In the genomic region with DNA sequence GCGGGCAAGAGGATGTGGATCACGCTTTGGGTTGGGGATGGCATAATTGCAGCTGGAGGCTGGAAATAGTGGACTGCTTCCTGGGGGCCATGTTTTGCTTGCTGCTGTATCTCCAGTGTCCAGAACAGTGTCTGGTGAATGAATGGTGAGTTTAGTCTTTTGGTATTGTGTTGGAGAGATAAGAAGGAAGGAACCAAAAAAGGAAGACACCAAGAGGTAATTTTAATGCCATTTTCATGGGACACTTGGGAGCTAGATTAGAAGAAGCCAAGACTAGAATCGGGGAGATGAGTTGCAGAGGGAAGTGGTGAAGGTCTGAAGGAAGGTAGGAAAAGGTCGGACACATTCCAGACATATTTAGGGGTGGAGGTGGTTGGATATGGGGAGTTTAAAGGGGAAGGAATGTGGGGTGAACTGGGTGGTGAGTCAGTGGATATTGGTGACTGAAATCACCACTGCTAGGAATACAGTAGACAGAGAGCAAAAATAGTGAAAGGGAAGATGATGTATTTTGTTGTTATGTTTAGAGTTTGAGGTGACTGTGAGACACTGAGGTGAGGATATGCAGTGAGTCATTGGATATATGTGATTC, we compare ENCODE assay signal across 12 cellular contexts.
DNase-seq lines count a peak whose midpoint lies in the region; ATAC-seq, FAIRE-seq and TF ChIP-seq lines count a peak whose summit lies in the region.
"Had no signal": no experiment of that assay in that cellular context is flagged by ENCODE, and none has a peak within 500 bp of the region (broad histone marks: within the 10 kb centered on the region; RNA-seq: fewer than 3 reads in every experiment).

No MANE protein-coding gene starts in this region.

- H4K20me1 ChIP-seq in astrocyte (ENCODE audit: insufficient read depth, low read length): peaks cover 35% of the 10 kb centered on the region

- H3K79me1 ChIP-seq in mesendoderm (ENCODE audit: low read length): peaks cover 36% of the 10 kb centered on the region

- H3K79me2 ChIP-seq in astrocyte (ENCODE audit: insufficient read depth, low read length) (peaks cover 85% of the 10 kb centered on the region), mesendoderm (ENCODE audit: control insufficient read depth, insufficient read depth, low read length) (peaks cover 41% of the 10 kb centered on the region)

- H3K4me1 ChIP-seq in CD4-positive, CD25-positive, alpha-beta regulatory T cell (ENCODE audit: control insufficient read depth, insufficient read depth, low read length, poor library complexity, severe bottlenecking): peaks cover 4% of the 10 kb centered on the region
- H3K4me1 ChIP-seq in astrocyte (ENCODE audit: insufficient read depth, low read length): peaks cover 61% of the 10 kb centered on the region
- peaks cover 41% of the 10 kb centered on the region for H3K4me1 ChIP-seq in mesendoderm (ENCODE audit: control insufficient read depth, low read depth, low read length)

- H4K5ac ChIP-seq in mesendoderm (ENCODE audit: low read length): no peak overlapping the region

- no peak overlapping the region for H3K18ac ChIP-seq in mesendoderm (ENCODE audit: low read length)

- no peak overlapping the region for H3K56ac ChIP-seq in mesendoderm (ENCODE audit: low read length)

- H3K27ac Mint-ChIP-seq in CD4-positive, CD25-positive, alpha-beta regulatory T cell: no peak overlapping the region
- no peak overlapping the region for H3K27ac Mint-ChIP-seq in astrocyte (ENCODE audit: unreplicated experiment)
- H3K27ac Mint-ChIP-seq: T-cell had no signal

- H2AFZ ChIP-seq in astrocyte (ENCODE audit: low read depth, low read length): no peak overlapping the region

- H3K36me3 Mint-ChIP-seq in CD4-positive, CD25-positive, alpha-beta regulatory T cell: no peaks in the 10 kb centered on the region
- peaks cover 3% of the 10 kb centered on the region for H3K36me3 Mint-ChIP-seq in astrocyte (ENCODE audit: low read depth, unreplicated experiment)
- H3K36me3 Mint-ChIP-seq: T-cell had no signal

- FAIRE-seq in HTR-8/SVneo (lab: Jason Lieb, UNC) (peak; percentile 87), astrocyte (lab: Jason Lieb, UNC) (peak; percentile 98)
- FAIRE-seq: kidney had no signal

- H3K9ac ChIP-seq in astrocyte (ENCODE audit: low read length) (peak overlapping the region; percentile 67), mesendoderm (ENCODE audit: low read length) (no peak overlapping the region)

- H3K27me3 Mint-ChIP-seq in CD4-positive, CD25-positive, alpha-beta regulatory T cell: no peaks in the 10 kb centered on the region
- no peaks in the 10 kb centered on the region for H3K27me3 Mint-ChIP-seq in astrocyte (ENCODE audit: low read depth, unreplicated experiment)
- H3K27me3 Mint-ChIP-seq: T-cell had no signal

- H4K8ac ChIP-seq in mesendoderm (ENCODE audit: low read depth, low read length): no peak overlapping the region

- H3K4me3 Mint-ChIP-seq in CD4-positive, CD25-positive, alpha-beta regulatory T cell: no peak overlapping the region
- H3K4me3 Mint-ChIP-seq in astrocyte (ENCODE audit: unreplicated experiment): no peak overlapping the region
- H3K4me3 Mint-ChIP-seq: T-cell had no signal

- no peaks in the 10 kb centered on the region for H3K36me3 ChIP-seq in CD4-positive, CD25-positive, alpha-beta regulatory T cell (ENCODE audit: control insufficient read depth, insufficient read depth, low read length)
- H3K36me3 ChIP-seq in astrocyte (ENCODE audit: insufficient read depth, low read length) (no peaks in the 10 kb centered on the region), mesendoderm (ENCODE audit: control insufficient read depth, insufficient read depth, low read length) (no peaks in the 10 kb centered on the region)

- H3K4ac ChIP-seq in mesendoderm (ENCODE audit: low read depth, low read length): no peak overlapping the region

- H3K4me3 ChIP-seq in CD4-positive, CD25-positive, alpha-beta regulatory T cell (ENCODE audit: low read depth, low read length): no peak overlapping the region
- H3K4me3 ChIP-seq in astrocyte (ENCODE audit: insufficient read depth, low read depth, low read length): peak overlapping the region; percentile 5
- H3K4me3 ChIP-seq in mesendoderm (ENCODE audit: low read length): no peak overlapping the region

- no peak for TF ChIP-seq CTCF in astrocyte (IDR thresholded peaks at IDR 0.05; ENCODE audit: insufficient read depth, low read depth, low read length)

- H2BK15ac ChIP-seq in mesendoderm (replicated peaks; ENCODE audit: low read depth): no peak overlapping the region

- no CpG with 5 or more reads among the region's 4 CpGs for WGBS in mesendoderm (ENCODE audit: extremely low coverage, insufficient coverage, low lambda C conversion rate)

- DNase-seq in CD4-positive, CD25-positive, alpha-beta regulatory T cell: no peak
- DNase-seq in HTR-8/SVneo (ENCODE audit: insufficient read length, low spot score) (no peak), astrocyte (ENCODE audit: low read depth) (peak; percentile 85), mesendoderm (peak; percentile 37), cortex of kidney (lab: John Stamatoyannopoulos, UW) (no peak), NCI-H1092 (lab: John Stamatoyannopoulos, UW) (no peak), NCI-H2196 treated with DMSO at 0.1 percent for 48 hours (lab: John Stamatoyannopoulos, UW; ENCODE audit: unreplicated experiment) (no peak)
- DNase-seq: anterior cingulate cortex, COR-L47, kidney, T-cell had no signal

- ATAC-seq in CD4-positive, CD25-positive, alpha-beta regulatory T cell (ENCODE audit: low read depth in 2 of 2): peak; percentile 23 to 25
- no peak for ATAC-seq in GM19397 (IDR thresholded peaks at IDR 0.05; ENCODE audit: unreplicated experiment)

- H2AK5ac ChIP-seq in mesendoderm (ENCODE audit: low read length): peak overlapping the region; percentile 35

- no peaks in the 10 kb centered on the region for H3K27me3 ChIP-seq in CD4-positive, CD25-positive, alpha-beta regulatory T cell (ENCODE audit: control insufficient read depth, insufficient read depth, low read length)
- H3K27me3 ChIP-seq in astrocyte (ENCODE audit: insufficient read depth, low read length): no peaks in the 10 kb centered on the region
- no peaks in the 10 kb centered on the region for H3K27me3 ChIP-seq in mesendoderm (ENCODE audit: insufficient read depth, low read length, poor library complexity)

- no peaks in the 10 kb centered on the region for H3K9me3 Mint-ChIP-seq in CD4-positive, CD25-positive, alpha-beta regulatory T cell
- no peaks in the 10 kb centered on the region for H3K9me3 Mint-ChIP-seq in astrocyte (ENCODE audit: unreplicated experiment)
- H3K9me3 Mint-ChIP-seq: T-cell had no signal

- H2BK5ac ChIP-seq in mesendoderm (ENCODE audit: low read length): no peak overlapping the region

- peaks cover 20 to 73% (median 47%) of the 10 kb centered on the region in 4 donors for H3K4me1 Mint-ChIP-seq in CD4-positive, CD25-positive, alpha-beta regulatory T cell
- H3K4me1 Mint-ChIP-seq in astrocyte (ENCODE audit: low read depth, unreplicated experiment): peaks cover 64% of the 10 kb centered on the region

- H3K4me2 ChIP-seq in astrocyte (ENCODE audit: low read length) (peak overlapping the region; percentile 79), mesendoderm (ENCODE audit: low read length) (no peak overlapping the region)

- H3K27ac ChIP-seq in CD4-positive, CD25-positive, alpha-beta regulatory T cell (ENCODE audit: insufficient read depth, low read length, poor library complexity, severe bottlenecking): no peak overlapping the region
- H3K27ac ChIP-seq in astrocyte (ENCODE audit: low read depth, low read length): peak overlapping the region; percentile 91
- peak overlapping the region; percentile 16 for H3K27ac ChIP-seq in mesendoderm (ENCODE audit: low read depth, low read length)

- H2BK120ac ChIP-seq in mesendoderm (ENCODE audit: low read depth, low read length): no peak overlapping the region

- no peaks in the 10 kb centered on the region for H3K9me3 ChIP-seq in CD4-positive, CD25-positive, alpha-beta regulatory T cell (ENCODE audit: control insufficient read depth in 2 of 2, low read length in 2 of 2)
- H3K9me3 ChIP-seq in astrocyte (ENCODE audit: insufficient read depth, low read depth, low read length): no peaks in the 10 kb centered on the region

- H3K23ac ChIP-seq in mesendoderm (ENCODE audit: low read length): no peak overlapping the region

Comparison
In these comparisons a context has a peak if more than half of its experiments do, and no peak if none do; other contexts are left out.
1. DNase-seq: peak in astrocyte (single experiment) and mesendoderm (single experiment); none in CD4-positive, CD25-positive, alpha-beta regulatory T cell (0 of 3), HTR-8/SVneo (single experiment), cortex of kidney (single experiment), NCI-H1092 (single experiment) and NCI-H2196 treated with DMSO at 0.1 percent for 48 hours (single experiment).